Comparison of ENCODE assay signal across 11 cellular contexts in genomic region chr15:100878601-100879000, GRCh38. TPM values are rescaled to one million over a fixed set of nuclear protein-coding genes. Genes with fewer than 3 reads are reported as not detected.
DNase-seq lines count a peak whose midpoint lies in the region; ATAC-seq, FAIRE-seq and TF ChIP-seq lines count a peak whose summit lies in the region.
"Had no signal": no experiment of that assay in that cellular context is flagged by ENCODE, and none has a peak within 500 bp of the region (broad histone marks: within the 10 kb centered on the region; RNA-seq: fewer than 3 reads in every experiment).

No MANE protein-coding gene starts in this region.

- no peak for ATAC-seq in naive thymus-derived CD8-positive, alpha-beta T cell
- ATAC-seq in GM19455 (IDR thresholded peaks at IDR 0.05; ENCODE audit: unreplicated experiment) (no peak), HG03108 (IDR thresholded peaks at IDR 0.05; ENCODE audit: unreplicated experiment) (no peak), GM21825 (IDR thresholded peaks at IDR 0.05; ENCODE audit: unreplicated experiment) (no peak)
- ATAC-seq: sciatic nerve had no signal

- H3K36me3 ChIP-seq in A673 (ENCODE audit: insufficient read depth, low read length, poor library complexity, severe bottlenecking) (no peaks in the 10 kb centered on the region), HEK293 (ENCODE audit: control insufficient read depth in 2 of 2, insufficient read depth in 1 of 2, low read length in 2 of 2) (no peaks in the 10 kb centered on the region), bronchial epithelial cell (ENCODE audit: control insufficient read depth, insufficient read depth, low read length) (peaks cover 1% of the 10 kb centered on the region)

- H3K27me3 Mint-ChIP-seq in naive thymus-derived CD8-positive, alpha-beta T cell: peaks cover 26 to 70% (median 56%) of the 10 kb centered on the region in 5 donors

- POLR2A ChIA-PET in A673 (lab: Charles Lee; ENCODE audit: low non-redundant PET) (no interaction called here), HEK293 (lab: Yijun Ruan, JAX) (no interaction called here)
- POLR2A ChIA-PET in naive thymus-derived CD8-positive, alpha-beta T cell (lab: Charles Lee): no interaction called here

- H3K27me3 ChIP-seq in A673 (replicated peaks; ENCODE audit: insufficient read depth, low read depth, low read length, poor library complexity): peaks cover 40% of the 10 kb centered on the region
- no peaks in the 10 kb centered on the region for H3K27me3 ChIP-seq in bronchial epithelial cell (ENCODE audit: control insufficient read depth, insufficient read depth, low read length)

- no TSS peak for BruUV-seq in A673 (replicated peaks; lab: Mats Ljungman, UMichigan)

- peaks cover 2 to 12% (median 9%) of the 10 kb centered on the region in 4 donors for H3K4me1 Mint-ChIP-seq in naive thymus-derived CD8-positive, alpha-beta T cell

- H3K9me3 ChIP-seq in A673 (ENCODE audit: low read depth, low read length, poor library complexity, severe bottlenecking) (no peaks in the 10 kb centered on the region), HEK293 (ENCODE audit: control insufficient read depth, insufficient read depth, low read depth, low read length) (no peaks in the 10 kb centered on the region)

- FAIRE-seq in bronchial epithelial cell (lab: Jason Lieb, UNC): no peak

- TF ChIP-seq CTCF in A673 (conservative IDR thresholded peaks at IDR 0.05; ENCODE audit: low read depth, low read length) (no peak), HEK293 (tag by site-specific recombination; IDR thresholded peaks at IDR 0.05) (no peak), bronchial epithelial cell (IDR thresholded peaks at IDR 0.05; ENCODE audit: insufficient read depth, low read length, severe bottlenecking) (no peak), GM10266 (IDR thresholded peaks at IDR 0.05; ENCODE audit: control insufficient read depth, insufficient read depth, low read depth, missing control alignments) (no peak)

- no peak overlapping the region for H3K27ac ChIP-seq in A673 (ENCODE audit: low read depth, low read length, poor library complexity, severe bottlenecking)
- no peak overlapping the region; the same call in 1 of the 2 replicates for H3K27ac ChIP-seq in HEK293 (ENCODE audit: extremely low read depth, low read depth, low read length)

- intact Hi-C loops in A673 (cut with micrococcal nuclease; ENCODE audit: unreplicated experiment): no loop called here

- H3K36me3 Mint-ChIP-seq in naive thymus-derived CD8-positive, alpha-beta T cell: no peaks in the 10 kb centered on the region

- DNase-seq in A673 (ENCODE audit: low spot score) (no peak), bronchial epithelial cell (ENCODE audit: low read depth) (no peak), GM10266 (ENCODE audit: extremely low spot score) (no peak)
- DNase-seq in naive thymus-derived CD8-positive, alpha-beta T cell: no peak
- DNase-seq: EL, NCI-H510A had no signal

- peak overlapping the region; percentile 38 for H3K4me3 ChIP-seq in A673 (ENCODE audit: low read depth, low read length, poor library complexity, severe bottlenecking)
- H3K4me3 ChIP-seq in HEK293 (ENCODE audit: low read depth, low read length): no peak overlapping the region
- H3K4me3 ChIP-seq in bronchial epithelial cell (ENCODE audit: low read depth, low read length): peak overlapping the region; percentile 73

- H3K4me3 Mint-ChIP-seq in naive thymus-derived CD8-positive, alpha-beta T cell: peak overlapping the region; percentile 56 to 80 (median 70)

- no peaks in the 10 kb centered on the region for H3K4me1 ChIP-seq in A673 (ENCODE audit: insufficient read depth, low read length, poor library complexity, severe bottlenecking)
- peaks cover 3% of the 10 kb centered on the region for H3K4me1 ChIP-seq in HEK293 (ENCODE audit: control insufficient read depth, insufficient read depth, low read length)

- CTCF ChIA-PET in A673 (lab: Charles Lee) (no interaction called here), HEK293 (lab: Yijun Ruan, JAX) (interaction anchor here (1.9 to 3.3 kb wide), 3 partner anchors 14 to 129 kb away, joined by 7 to 16 read pairs (median 13); partner anchors contain the start of gene LRRK1)

- H3K27ac Mint-ChIP-seq in naive thymus-derived CD8-positive, alpha-beta T cell: no peak overlapping the region

- no peaks in the 10 kb centered on the region for H3K9me3 Mint-ChIP-seq in naive thymus-derived CD8-positive, alpha-beta T cell

TF ChIP-seq in HEK293, 187 proteins besides CTCF, POLR2A, EP300 and RAD21:
- 0 out of 2 replicates have a peak, but pooled peaks have one; percentile 16 for TF ChIP-seq ZNF335 (tag by site-specific recombination; conservative IDR thresholded peaks at IDR 0.05)
- TF ChIP-seq ZFP69B (tag by site-specific recombination; IDR thresholded peaks at IDR 0.05): no peak

RNA-seq across cellular contexts. Expression of gene ALDH1A3, which starts 1.0 kb away (rescaled TPM):
- total RNA-seq in A673 (2021) (0.19 and 0.50 TPM in 2 replicates), bronchial epithelial cell (217 and 666 TPM in 2 replicates)
- not detected for total RNA-seq in naive thymus-derived CD8-positive, alpha-beta T cell
- not detected for polyA plus RNA-seq in naive thymus-derived CD8-positive, alpha-beta T cell

RNA-seq across cellular contexts. Expression of gene LRRK1, which starts 40.6 kb away (rescaled TPM):
- total RNA-seq in A673 (2021) (7.7 TPM in 2 replicates), bronchial epithelial cell (4.2 TPM in 2 replicates)
- total RNA-seq in naive thymus-derived CD8-positive, alpha-beta T cell: 1 to 10 TPM in 1 of 2 experiments, under 1 TPM in 1; 0.78 to 2.7 TPM
- polyA plus RNA-seq in naive thymus-derived CD8-positive, alpha-beta T cell: not detected

Comparison
In these comparisons a context has a peak if more than half of its experiments do, and no peak if none do; other contexts are left out.
1. RNA of gene ALDH1A3, which starts 1.0 kb away (total RNA-seq): 217 to 666 TPM in bronchial epithelial cell; 0.19 to 0.50 TPM in A673 and not detected in naive thymus-derived CD8-positive, alpha-beta T cell; every median in the first group is over 100 times any median in the second.